ENCODE assay signal across 18 cellular contexts in genomic region chr9:130627051-130627450, GRCh38. TPM values are rescaled to one million over a fixed set of nuclear protein-coding genes. Genes with fewer than 3 reads are reported as not detected.
DNase-seq lines count a peak whose midpoint lies in the region; ATAC-seq and TF ChIP-seq lines count a peak whose summit lies in the region.
"Had no signal": no experiment of that assay in that cellular context is flagged by ENCODE, and none has a peak within 500 bp of the region (broad histone marks: within the 10 kb centered on the region; RNA-seq: fewer than 3 reads in every experiment).

No MANE protein-coding gene starts in this region.

- no peak overlapping the region for H2AFZ ChIP-seq in OCI-LY3 (ENCODE audit: low read depth, low read length)

- H3K27ac ChIP-seq in OCI-LY3 (ENCODE audit: low read length), result peak overlapping the region; percentile 63; the same call in 1 of the 2 replicates
- H3K27ac ChIP-seq: A549 had no signal

- H3K9me3 ChIP-seq in OCI-LY3 (ENCODE audit: insufficient read depth, low read length), result no peaks in the 10 kb centered on the region
- H3K9me3 ChIP-seq: A549, HAP-1 had no signal

- DNase-seq in cerebellar cortex (ENCODE audit: low spot score), result peak; percentile 37
- DNase-seq in mesenteric fat pad (ENCODE audit: low spot score), result peak; percentile 77
- peak; percentile 10 for DNase-seq in putamen (ENCODE audit: low spot score)
- DNase-seq in NCI-H2029 (lab: John Stamatoyannopoulos, UW), result no peak
- no peak for DNase-seq in activated CD4-positive, CD25-positive, alpha-beta regulatory T cell (lab: John Stamatoyannopoulos, UW)
- DNase-seq: CD8-positive, alpha-beta T cell; COR-L47; DMS153; DMS79 treated with DMSO at 0.1 percent for 48 hours; EL; GDM1; GOT3 had no signal

- H4K20me1 ChIP-seq in OCI-LY3 (ENCODE audit: insufficient read depth, low read length), result no peaks in the 10 kb centered on the region

- no peak overlapping the region for H3K4me2 ChIP-seq in OCI-LY3 (ENCODE audit: low read length)
- H3K4me2 ChIP-seq: A549 had no signal

- no peak overlapping the region for H3K4me3 ChIP-seq in OCI-LY3 (ENCODE audit: low read length)
- H3K4me3 ChIP-seq: A549, HAP-1, K562 had no signal

- TF ChIP-seq CTCF in OCI-LY3 (IDR thresholded peaks at IDR 0.05; ENCODE audit: low read depth, low read length), result no peak

- H3K9ac ChIP-seq in OCI-LY3 (ENCODE audit: low read length), result no peak overlapping the region

- no peaks in the 10 kb centered on the region for H3K27me3 ChIP-seq in OCI-LY3 (ENCODE audit: low read depth, low read length)

- peaks cover 58% of the 10 kb centered on the region for H3K36me3 ChIP-seq in OCI-LY3 (replicated peaks; ENCODE audit: low read depth, low read length)

- H3K4me1 ChIP-seq in OCI-LY3 (ENCODE audit: low read length), result peaks cover 16% of the 10 kb centered on the region
- H3K4me1 ChIP-seq: A549 had no signal

- no peaks in the 10 kb centered on the region for H3K79me2 ChIP-seq in OCI-LY3 (ENCODE audit: low read length)

- ATAC-seq in HG03196 (IDR thresholded peaks at IDR 0.05; ENCODE audit: unreplicated experiment) (no peak), GM18520 (IDR thresholded peaks at IDR 0.05; ENCODE audit: unreplicated experiment) (no peak)
- ATAC-seq: CD8-positive, alpha-beta T cell; K562 had no signal

RNA-seq across cellular contexts. Expression of gene PRDM12, which starts 37.3 kb away (rescaled TPM):
- not detected for total RNA-seq in mesenteric fat pad
- total RNA-seq: CD8-positive, alpha-beta T cell had no signal

RNA-seq across cellular contexts. Expression of gene FUBP3, which starts 47.7 kb away (rescaled TPM):
- total RNA-seq in mesenteric fat pad, result 49.5 TPM

Comparison
In these comparisons a context has a peak if more than half of its experiments do, and no peak if none do; other contexts are left out.
1. DNase-seq: peak in cerebellar cortex (single experiment), mesenteric fat pad (single experiment) and putamen (single experiment); none in NCI-H2029 (single experiment) and activated CD4-positive, CD25-positive, alpha-beta regulatory T cell (0 of 4).